ENCODE assay signal across 9 cellular contexts in genomic region chr15:74036271-74037170, GRCh38. TPM values are rescaled to one million over a fixed set of nuclear protein-coding genes. Genes with fewer than 3 reads are reported as not detected.
DNase-seq lines count a peak whose midpoint lies in the region; TF ChIP-seq lines count a peak whose summit lies in the region.
"Had no signal": no experiment of that assay in that cellular context is flagged by ENCODE, and none has a peak within 500 bp of the region (broad histone marks: within the 10 kb centered on the region; RNA-seq: fewer than 3 reads in every experiment).

No MANE protein-coding gene starts in this region.

- H3K27ac Mint-ChIP-seq in CD8-positive, alpha-beta memory T cell, result peak overlapping the region in 3 of 8 donors; percentile 17 to 82 (median 38)

- no peak overlapping the region for H3K4me3 Mint-ChIP-seq in CD8-positive, alpha-beta memory T cell

- no peak for TF ChIP-seq EP300 in ovary (IDR thresholded peaks at IDR 0.05)

- H3K4me1 Mint-ChIP-seq in CD8-positive, alpha-beta memory T cell, result no peaks in the 10 kb centered on the region

- TF ChIP-seq POLR2A in ovary (IDR thresholded peaks at IDR 0.05), result no peak

- H3K4me1 ChIP-seq in fibroblast of lung (ENCODE audit: control insufficient read depth, extremely low read depth, insufficient read depth, low read length) (peaks cover 27% of the 10 kb centered on the region), ovary (ENCODE audit: insufficient read depth) (no peaks in the 10 kb centered on the region)
- H3K4me1 ChIP-seq in CD8-positive, alpha-beta memory T cell (ENCODE audit: insufficient read depth, low read length), result no peaks in the 10 kb centered on the region

- H3K9me3 ChIP-seq in fibroblast of lung (ENCODE audit: control insufficient read depth, insufficient read depth, low read depth, low read length) (no peaks in the 10 kb centered on the region), ovary (no peaks in the 10 kb centered on the region)
- H3K9me3 ChIP-seq in CD8-positive, alpha-beta memory T cell (ENCODE audit: low read length), result no peaks in the 10 kb centered on the region
- H3K9me3 ChIP-seq: gastrocnemius medialis had no signal

- 67 to 68% (median 67%) methylated on average over 21 of the region's 21 CpGs for WGBS in ovary, 3 donors

- peak; percentile 67 for DNase-seq in A172 (ENCODE audit: low spot score)
- no peak for DNase-seq in GM10248 (ENCODE audit: extremely low spot score)
- peak; percentile 50 for DNase-seq in RKO (ENCODE audit: low spot score)
- DNase-seq in fibroblast of lung (ENCODE audit: low read depth in 2 of 2), result peak; percentile 50 to 79
- DNase-seq in ovary, result peak in 4 of 5 donors; percentile 47 to 73 (median 58)
- no peak for DNase-seq in H4 (ENCODE audit: low spot score)
- no peak for DNase-seq in CD8-positive, alpha-beta memory T cell
- DNase-seq in activated T-cell treated with anti-CD3 and anti-CD28 coated beads, Interleukin-2, amount 50 U/mL, for 48 hours, result no peak
- DNase-seq: gastrocnemius medialis had no signal

- H3K9ac ChIP-seq in fibroblast of lung (ENCODE audit: insufficient read depth, low read length), result no peak overlapping the region

- intact Hi-C loops in ovary (cut with DNase I), result loop anchor here in 3 of 4 donors (5.0 to 10.0 kb wide), 2 partner anchors 62 to 64 kb away; no protein-coding TSS in a partner anchor

- peaks cover 0 to 76% (median 8%) of the 10 kb centered on the region in 3 donors for H3K36me3 Mint-ChIP-seq in CD8-positive, alpha-beta memory T cell

- POLR2A ChIA-PET in GM10248 (lab: Yijun Ruan, JAX), result no interaction called here
- POLR2A ChIA-PET in CD8-positive, alpha-beta memory T cell (lab: Charles Lee), result no interaction called here

- H3K4me3 ChIP-seq in fibroblast of lung (replicated peaks in 1 of 4; ENCODE audit: control extremely low read depth in 1 of 4, insufficient read depth in 1 of 4, low read depth in 3 of 4, low read length in 4 of 4) (no peak overlapping the region), ovary (no peak overlapping the region)
- H3K4me3 ChIP-seq in CD8-positive, alpha-beta memory T cell (ENCODE audit: low read length), result no peak overlapping the region
- H3K4me3 ChIP-seq: gastrocnemius medialis had no signal

- no peaks in the 10 kb centered on the region for H3K27me3 Mint-ChIP-seq in CD8-positive, alpha-beta memory T cell

- H3K27ac ChIP-seq in fibroblast of lung (ENCODE audit: insufficient read depth, low read length) (no peak overlapping the region), ovary (no peak overlapping the region)
- H3K27ac ChIP-seq in CD8-positive, alpha-beta memory T cell (ENCODE audit: low read depth, low read length), result no peak overlapping the region
- H3K27ac ChIP-seq: gastrocnemius medialis had no signal

- H3K27me3 ChIP-seq in fibroblast of lung (ENCODE audit: control insufficient read depth, insufficient read depth, low read length) (no peaks in the 10 kb centered on the region), ovary (no peaks in the 10 kb centered on the region)
- H3K27me3 ChIP-seq in CD8-positive, alpha-beta memory T cell (ENCODE audit: insufficient read depth, low read length, poor library complexity, severe bottlenecking), result no peaks in the 10 kb centered on the region
- H3K27me3 ChIP-seq: gastrocnemius medialis had no signal

- H4K20me1 ChIP-seq in fibroblast of lung (ENCODE audit: control insufficient read depth, extremely low read depth, insufficient read depth, low read length), result no peaks in the 10 kb centered on the region

- no peaks in the 10 kb centered on the region for H3K79me2 ChIP-seq in fibroblast of lung (ENCODE audit: control insufficient read depth, insufficient read depth, low read length)

- no peak overlapping the region for H3K4me2 ChIP-seq in fibroblast of lung (ENCODE audit: extremely low read depth, insufficient read depth, low read length)

- H3K9me3 Mint-ChIP-seq in CD8-positive, alpha-beta memory T cell, result no peaks in the 10 kb centered on the region

- H3K36me3 ChIP-seq in fibroblast of lung (ENCODE audit: control insufficient read depth, insufficient read depth, low read length) (peaks cover 24% of the 10 kb centered on the region), ovary (no peaks in the 10 kb centered on the region)
- H3K36me3 ChIP-seq in CD8-positive, alpha-beta memory T cell (ENCODE audit: insufficient read depth, low read length), result peaks cover 31% of the 10 kb centered on the region

- TF ChIP-seq CTCF in GM10248 (IDR thresholded peaks at IDR 0.05; ENCODE audit: control extremely low read depth, extremely low read depth, low read depth, missing control alignments) (peak; percentile 6), fibroblast of lung (conservative IDR thresholded peaks at IDR 0.05 in 1 of 2, IDR thresholded peaks at IDR 0.05 in 1 of 2; ENCODE audit: low read depth in 1 of 2, low read length in 2 of 2) (peak; percentile 48 to 80), ovary (IDR thresholded peaks at IDR 0.05) (no peak)

- CTCF ChIA-PET in GM10248 (lab: Yijun Ruan, JAX), result interaction anchor here (1.5 to 12.3 kb wide), 4 partner anchors 9 to 271 kb away, joined by 3 to 123 read pairs (median 20); no protein-coding TSS in a partner anchor
- CTCF ChIA-PET in CD8-positive, alpha-beta memory T cell (lab: Charles Lee), result no interaction called here

- H2AFZ ChIP-seq in fibroblast of lung (ENCODE audit: low read length), result no peak overlapping the region

RNA-seq across cellular contexts. Expression of gene PML, which starts 42.0 kb away (rescaled TPM):
- total RNA-seq in A172 (2014; rRNA removed; shearing (Covaris generic)), result 59.9 and 61.1 TPM in 2 replicates
- total RNA-seq in fibroblast of lung (16.4 and 34.0 TPM in 2 replicates), ovary (10 to 100 TPM; 37.4 to 60.8 (median 51.7) TPM)
- polyA plus RNA-seq in fibroblast of lung (11.1 and 15.5 TPM in 2 replicates), ovary (10 to 100 TPM; 20.7 to 26.0 TPM)
- 54.7 and 63.1 TPM in 2 replicates for polyA plus RNA-seq in fibroblast of lung (2012)
- 101 and 102 TPM in 2 replicates for polyA minus RNA-seq in fibroblast of lung (ENCODE audit: low replicate concordance)
- total RNA-seq in H4 (2014; rRNA removed; shearing (Covaris generic)), result 19.0 and 20.0 TPM in 2 replicates
- 10 to 100 TPM; 35.5 to 37.4 TPM for total RNA-seq in CD8-positive, alpha-beta memory T cell
- polyA plus RNA-seq in CD8-positive, alpha-beta memory T cell, result 32.3 TPM

RNA-seq across cellular contexts. Expression of gene STOML1, which starts 44.4 kb away (rescaled TPM):
- 14.6 and 26.8 TPM in 2 replicates for total RNA-seq in A172 (2014; rRNA removed; shearing (Covaris generic))
- total RNA-seq in fibroblast of lung (9.2 and 24.8 TPM in 2 replicates), ovary (10 to 100 TPM in 5 of 7 donors, 1 to 10 TPM in 2; 6.0 to 22.9 (median 13.3) TPM)
- polyA plus RNA-seq in fibroblast of lung (8.7 and 9.8 TPM in 2 replicates), ovary (10 to 100 TPM in 1 of 2 donors, 1 to 10 TPM in 1; 2.1 to 12.1 TPM)
- 17.9 and 21.1 TPM in 2 replicates for polyA plus RNA-seq in fibroblast of lung (2012)
- 23.9 and 42.9 TPM in 2 replicates for polyA minus RNA-seq in fibroblast of lung (ENCODE audit: low replicate concordance)
- total RNA-seq in H4 (2014; rRNA removed; shearing (Covaris generic)), result 5.2 and 6.7 TPM in 2 replicates
- total RNA-seq in CD8-positive, alpha-beta memory T cell, result 10 to 100 TPM; 13.2 to 13.3 TPM
- 8.6 TPM for polyA plus RNA-seq in CD8-positive, alpha-beta memory T cell

RNA-seq across cellular contexts. Expression of gene GOLGA6A, which starts 45.8 kb away (rescaled TPM):
- not detected in 2 replicates for total RNA-seq in A172 (2014; rRNA removed; shearing (Covaris generic))
- total RNA-seq in fibroblast of lung, result under 0.01 TPM in 1 of 2 replicates, not detected in the other
- polyA plus RNA-seq in fibroblast of lung, result not detected in 2 replicates
- not detected in 2 replicates for polyA plus RNA-seq in fibroblast of lung (2012)
- polyA minus RNA-seq in fibroblast of lung (ENCODE audit: low replicate concordance), result not detected in 2 replicates
- total RNA-seq in ovary, result under 1 TPM in 2 of 7 donors, not detected in 5; 0.37 to 0.48 TPM
- under 1 TPM in 1 of 2 donors, not detected in 1; 0.04 TPM for polyA plus RNA-seq in ovary
- not detected in 2 replicates for total RNA-seq in H4 (2014; rRNA removed; shearing (Covaris generic))
- total RNA-seq in CD8-positive, alpha-beta memory T cell, result under 1 TPM in 1 of 2 experiments, not detected in 1; 0.07 TPM
- not detected for polyA plus RNA-seq in CD8-positive, alpha-beta memory T cell

Comparison
In these comparisons a context has a peak if more than half of its experiments do, and no peak if none do; other contexts are left out.
1. DNase-seq: peak in A172 (single experiment), RKO (single experiment), fibroblast of lung (2 of 2) and ovary (4 of 5); none in GM10248 (single experiment), H4 (single experiment), CD8-positive, alpha-beta memory T cell (0 of 5) and activated T-cell treated with anti-CD3 and anti-CD28 coated beads, Interleukin-2, amount 50 U/mL, for 48 hours (0 of 2).
2. CTCF ChIP-seq: peak in GM10248 (single experiment) and fibroblast of lung (2 of 2); none in ovary (0 of 3).